In the genomic region with DNA sequence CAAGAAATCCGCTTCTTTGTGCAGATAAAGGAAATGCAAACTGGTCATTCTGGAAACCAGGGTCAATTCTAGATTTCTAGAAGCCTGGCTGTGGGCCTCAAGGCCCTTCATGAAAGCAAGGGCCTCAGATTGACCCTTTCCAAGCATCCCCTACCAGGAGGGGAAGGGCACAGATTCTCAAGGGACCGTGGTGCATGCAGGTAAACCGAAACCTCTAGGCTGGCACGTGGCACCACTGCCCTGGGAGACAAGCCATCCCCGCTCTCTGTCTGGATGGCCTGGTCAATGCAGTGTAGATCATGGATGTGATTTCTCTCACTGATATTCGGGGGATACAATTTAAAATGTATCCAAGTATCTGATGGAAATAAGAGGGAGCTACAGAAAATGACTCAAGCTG, we compare ENCODE assay signal across 1 cellular context.
TF ChIP-seq lines count a peak whose summit lies in the region.

No MANE protein-coding gene starts in this region.

TF ChIP-seq in H1, 55 proteins besides CTCF, POLR2A, EP300 and RAD21:
- TF ChIP-seq, protein P1, sequence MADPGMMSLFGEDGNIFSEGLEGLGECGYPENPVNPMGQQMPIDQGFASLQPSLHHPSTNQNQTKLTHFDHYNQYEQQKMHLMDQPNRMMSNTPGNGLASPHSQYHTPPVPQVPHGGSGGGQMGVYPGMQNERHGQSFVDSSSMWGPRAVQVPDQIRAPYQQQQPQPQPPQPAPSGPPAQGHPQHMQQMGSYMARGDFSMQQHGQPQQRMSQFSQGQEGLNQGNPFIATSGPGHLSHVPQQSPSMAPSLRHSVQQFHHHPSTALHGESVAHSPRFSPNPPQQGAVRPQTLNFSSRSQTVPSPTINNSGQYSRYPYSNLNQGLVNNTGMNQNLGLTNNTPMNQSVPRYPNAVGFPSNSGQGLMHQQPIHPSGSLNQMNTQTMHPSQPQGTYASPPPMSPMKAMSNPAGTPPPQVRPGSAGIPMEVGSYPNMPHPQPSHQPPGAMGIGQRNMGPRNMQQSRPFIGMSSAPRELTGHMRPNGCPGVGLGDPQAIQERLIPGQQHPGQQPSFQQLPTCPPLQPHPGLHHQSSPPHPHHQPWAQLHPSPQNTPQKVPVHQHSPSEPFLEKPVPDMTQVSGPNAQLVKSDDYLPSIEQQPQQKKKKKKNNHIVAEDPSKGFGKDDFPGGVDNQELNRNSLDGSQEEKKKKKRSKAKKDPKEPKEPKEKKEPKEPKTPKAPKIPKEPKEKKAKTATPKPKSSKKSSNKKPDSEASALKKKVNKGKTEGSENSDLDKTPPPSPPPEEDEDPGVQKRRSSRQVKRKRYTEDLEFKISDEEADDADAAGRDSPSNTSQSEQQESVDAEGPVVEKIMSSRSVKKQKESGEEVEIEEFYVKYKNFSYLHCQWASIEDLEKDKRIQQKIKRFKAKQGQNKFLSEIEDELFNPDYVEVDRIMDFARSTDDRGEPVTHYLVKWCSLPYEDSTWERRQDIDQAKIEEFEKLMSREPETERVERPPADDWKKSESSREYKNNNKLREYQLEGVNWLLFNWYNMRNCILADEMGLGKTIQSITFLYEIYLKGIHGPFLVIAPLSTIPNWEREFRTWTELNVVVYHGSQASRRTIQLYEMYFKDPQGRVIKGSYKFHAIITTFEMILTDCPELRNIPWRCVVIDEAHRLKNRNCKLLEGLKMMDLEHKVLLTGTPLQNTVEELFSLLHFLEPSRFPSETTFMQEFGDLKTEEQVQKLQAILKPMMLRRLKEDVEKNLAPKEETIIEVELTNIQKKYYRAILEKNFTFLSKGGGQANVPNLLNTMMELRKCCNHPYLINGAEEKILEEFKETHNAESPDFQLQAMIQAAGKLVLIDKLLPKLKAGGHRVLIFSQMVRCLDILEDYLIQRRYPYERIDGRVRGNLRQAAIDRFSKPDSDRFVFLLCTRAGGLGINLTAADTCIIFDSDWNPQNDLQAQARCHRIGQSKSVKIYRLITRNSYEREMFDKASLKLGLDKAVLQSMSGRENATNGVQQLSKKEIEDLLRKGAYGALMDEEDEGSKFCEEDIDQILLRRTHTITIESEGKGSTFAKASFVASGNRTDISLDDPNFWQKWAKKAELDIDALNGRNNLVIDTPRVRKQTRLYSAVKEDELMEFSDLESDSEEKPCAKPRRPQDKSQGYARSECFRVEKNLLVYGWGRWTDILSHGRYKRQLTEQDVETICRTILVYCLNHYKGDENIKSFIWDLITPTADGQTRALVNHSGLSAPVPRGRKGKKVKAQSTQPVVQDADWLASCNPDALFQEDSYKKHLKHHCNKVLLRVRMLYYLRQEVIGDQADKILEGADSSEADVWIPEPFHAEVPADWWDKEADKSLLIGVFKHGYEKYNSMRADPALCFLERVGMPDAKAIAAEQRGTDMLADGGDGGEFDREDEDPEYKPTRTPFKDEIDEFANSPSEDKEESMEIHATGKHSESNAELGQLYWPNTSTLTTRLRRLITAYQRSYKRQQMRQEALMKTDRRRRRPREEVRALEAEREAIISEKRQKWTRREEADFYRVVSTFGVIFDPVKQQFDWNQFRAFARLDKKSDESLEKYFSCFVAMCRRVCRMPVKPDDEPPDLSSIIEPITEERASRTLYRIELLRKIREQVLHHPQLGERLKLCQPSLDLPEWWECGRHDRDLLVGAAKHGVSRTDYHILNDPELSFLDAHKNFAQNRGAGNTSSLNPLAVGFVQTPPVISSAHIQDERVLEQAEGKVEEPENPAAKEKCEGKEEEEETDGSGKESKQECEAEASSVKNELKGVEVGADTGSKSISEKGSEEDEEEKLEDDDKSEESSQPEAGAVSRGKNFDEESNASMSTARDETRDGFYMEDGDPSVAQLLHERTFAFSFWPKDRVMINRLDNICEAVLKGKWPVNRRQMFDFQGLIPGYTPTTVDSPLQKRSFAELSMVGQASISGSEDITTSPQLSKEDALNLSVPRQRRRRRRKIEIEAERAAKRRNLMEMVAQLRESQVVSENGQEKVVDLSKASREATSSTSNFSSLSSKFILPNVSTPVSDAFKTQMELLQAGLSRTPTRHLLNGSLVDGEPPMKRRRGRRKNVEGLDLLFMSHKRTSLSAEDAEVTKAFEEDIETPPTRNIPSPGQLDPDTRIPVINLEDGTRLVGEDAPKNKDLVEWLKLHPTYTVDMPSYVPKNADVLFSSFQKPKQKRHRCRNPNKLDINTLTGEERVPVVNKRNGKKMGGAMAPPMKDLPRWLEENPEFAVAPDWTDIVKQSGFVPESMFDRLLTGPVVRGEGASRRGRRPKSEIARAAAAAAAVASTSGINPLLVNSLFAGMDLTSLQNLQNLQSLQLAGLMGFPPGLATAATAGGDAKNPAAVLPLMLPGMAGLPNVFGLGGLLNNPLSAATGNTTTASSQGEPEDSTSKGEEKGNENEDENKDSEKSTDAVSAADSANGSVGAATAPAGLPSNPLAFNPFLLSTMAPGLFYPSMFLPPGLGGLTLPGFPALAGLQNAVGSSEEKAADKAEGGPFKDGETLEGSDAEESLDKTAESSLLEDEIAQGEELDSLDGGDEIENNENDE (IDR thresholded peaks at IDR 0.05; ENCODE audit: insufficient replicate concordance, low read length) = no peak
- TF ChIP-seq RBBP5 (IDR thresholded peaks at IDR 0.05; ENCODE audit: borderline replicate concordance, low read depth, low read length) = no peak
- TF ChIP-seq, protein P2, sequence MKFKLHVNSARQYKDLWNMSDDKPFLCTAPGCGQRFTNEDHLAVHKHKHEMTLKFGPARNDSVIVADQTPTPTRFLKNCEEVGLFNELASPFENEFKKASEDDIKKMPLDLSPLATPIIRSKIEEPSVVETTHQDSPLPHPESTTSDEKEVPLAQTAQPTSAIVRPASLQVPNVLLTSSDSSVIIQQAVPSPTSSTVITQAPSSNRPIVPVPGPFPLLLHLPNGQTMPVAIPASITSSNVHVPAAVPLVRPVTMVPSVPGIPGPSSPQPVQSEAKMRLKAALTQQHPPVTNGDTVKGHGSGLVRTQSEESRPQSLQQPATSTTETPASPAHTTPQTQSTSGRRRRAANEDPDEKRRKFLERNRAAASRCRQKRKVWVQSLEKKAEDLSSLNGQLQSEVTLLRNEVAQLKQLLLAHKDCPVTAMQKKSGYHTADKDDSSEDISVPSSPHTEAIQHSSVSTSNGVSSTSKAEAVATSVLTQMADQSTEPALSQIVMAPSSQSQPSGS (IDR thresholded peaks at IDR 0.05; ENCODE audit: low read length) = no peak
